Comparison of ENCODE assay signal across 28 cellular contexts in the genomic region with DNA sequence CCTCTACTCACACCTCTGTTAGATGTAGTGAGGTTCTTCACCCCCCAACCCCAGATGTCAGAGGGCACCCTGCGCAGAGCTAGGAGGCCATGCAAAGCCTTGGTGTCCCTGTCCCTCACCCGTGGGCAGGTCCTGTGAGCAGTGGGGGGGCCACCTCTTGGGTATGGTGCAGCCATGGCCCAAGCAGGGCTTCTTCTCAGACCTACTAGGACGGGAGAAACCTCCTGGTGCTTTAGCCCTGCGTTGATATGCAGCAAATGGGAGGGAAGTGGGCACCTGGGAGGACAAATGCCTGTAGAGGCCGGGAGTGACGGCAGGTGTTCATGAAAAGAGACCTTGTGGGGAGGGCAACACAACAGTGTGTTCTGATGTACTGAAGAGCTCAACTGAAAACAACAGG.
"Had no signal": no experiment of that assay in that cellular context is flagged by ENCODE, and none has a peak within 500 bp of the region (broad histone marks: within the 10 kb centered on the region; RNA-seq: fewer than 3 reads in every experiment).

No MANE protein-coding gene starts in this region.

- FAIRE-seq: colon, pancreas had no signal

- H3K27ac Mint-ChIP-seq: activated CD4-positive, alpha-beta memory T cell treated with anti-CD3 and anti-CD28 coated beads for 36 hours; activated naive CD4-positive, alpha-beta T cell treated with anti-CD3 and anti-CD28 coated beads, Interleukin-2, amount 50 U/mL, for 24 hours; activated naive CD8-positive, alpha-beta T cell treated with anti-CD3 and anti-CD28 coated beads, Interleukin-2, amount 50 U/mL, for 24 hours; activated T-cell treated with anti-CD3 and anti-CD28 coated beads, Interleukin-2, amount 50 U/mL, for 24 hours; nephron; type B pancreatic cell had no signal

- H3K4me1 Mint-ChIP-seq: activated naive CD8-positive, alpha-beta T cell treated with anti-CD3 and anti-CD28 coated beads, Interleukin-2, amount 50 U/mL, for 24 hours; central memory CD8-positive, alpha-beta T cell; nephron had no signal

- H3K9me3 ChIP-seq: breast epithelium, gastrocnemius medialis, neutrophil, pancreas, thoracic aorta, vagina had no signal

- H3K27me3 Mint-ChIP-seq: activated CD4-positive, alpha-beta memory T cell treated with anti-CD3 and anti-CD28 coated beads for 36 hours; activated naive CD4-positive, alpha-beta T cell treated with anti-CD3 and anti-CD28 coated beads, Interleukin-2, amount 50 U/mL, for 24 hours; activated naive CD8-positive, alpha-beta T cell treated with anti-CD3 and anti-CD28 coated beads, Interleukin-2, amount 50 U/mL, for 24 hours; activated T-cell treated with anti-CD3 and anti-CD28 coated beads, Interleukin-2, amount 50 U/mL, for 24 hours; central memory CD8-positive, alpha-beta T cell; type B pancreatic cell had no signal

- H3K27ac ChIP-seq: breast epithelium, gastrocnemius medialis, neutrophil, pancreas, thoracic aorta, vagina had no signal

- H3K4me3 ChIP-seq: breast epithelium, gastrocnemius medialis, pancreas, thoracic aorta, vagina had no signal

- H3K9me3 Mint-ChIP-seq: activated CD4-positive, alpha-beta memory T cell treated with anti-CD3 and anti-CD28 coated beads for 36 hours; activated naive CD4-positive, alpha-beta T cell treated with anti-CD3 and anti-CD28 coated beads, Interleukin-2, amount 50 U/mL, for 24 hours; activated naive CD8-positive, alpha-beta T cell treated with anti-CD3 and anti-CD28 coated beads, Interleukin-2, amount 50 U/mL, for 24 hours; activated T-cell treated with anti-CD3 and anti-CD28 coated beads, Interleukin-2, amount 50 U/mL, for 24 hours; central memory CD8-positive, alpha-beta T cell; nephron; type B pancreatic cell had no signal

- H3K4me1 ChIP-seq: breast epithelium had no signal

- ATAC-seq: activated CD4-positive, CD25-positive, alpha-beta regulatory T cell treated with anti-CD3 and anti-CD28 coated beads, Interleukin-2, amount 50 U/mL, for 24 hours; activated naive CD8-positive, alpha-beta T cell treated with anti-CD3 and anti-CD28 coated beads, Interleukin-2, amount 50 U/mL, for 24 hours; gastrocnemius medialis; left cardiac atrium; left ventricle myocardium superior; right cardiac atrium; stimulated activated naive CD8-positive, alpha-beta T cell treated with anti-CD3 and anti-CD28 coated beads, Interleukin-15, Interleukin-2, amounts not matched to agents 100 U/mL and 50 U/mL, for 24 hours had no signal

- DNase-seq: activated CD4-positive, alpha-beta memory T cell treated with anti-CD3 and anti-CD28 coated beads for 36 hours; activated CD4-positive, alpha-beta T cell treated with anti-CD3 and anti-CD28 coated beads for 48 hours; activated CD8-positive, alpha-beta memory T cell treated with anti-CD3 and anti-CD28 coated beads, Interleukin-2, amount 50 U/mL, for 48 hours; activated naive CD8-positive, alpha-beta T cell treated with anti-CD3 and anti-CD28 coated beads, Interleukin-2, amount 50 U/mL, for 24 hours; activated T-cell treated with anti-CD3 and anti-CD28 coated beads, Interleukin-2, amount 50 U/mL, for 24 hours; amygdala; dermis blood vessel endothelial cell; effector CD4-positive, alpha-beta T cell; erythroblast; glutamatergic neuron; islet precursor cell; left cardiac atrium; left ventricle myocardium superior; right cardiac atrium; stimulated activated CD4-positive, alpha-beta T cell treated with anti-CD3 and anti-CD28 coated beads, Interleukin-2, amount 100 ng/mL, for 48 hours; stimulated activated naive CD8-positive, alpha-beta T cell treated with anti-CD3 and anti-CD28 coated beads, Interleukin-15, Interleukin-2, amounts not matched to agents 100 U/mL and 50 U/mL, for 24 hours had no signal

- H3K4me3 Mint-ChIP-seq: activated CD4-positive, alpha-beta memory T cell treated with anti-CD3 and anti-CD28 coated beads for 36 hours; activated naive CD4-positive, alpha-beta T cell treated with anti-CD3 and anti-CD28 coated beads, Interleukin-2, amount 50 U/mL, for 24 hours; activated naive CD8-positive, alpha-beta T cell treated with anti-CD3 and anti-CD28 coated beads, Interleukin-2, amount 50 U/mL, for 24 hours; activated T-cell treated with anti-CD3 and anti-CD28 coated beads, Interleukin-2, amount 50 U/mL, for 24 hours; central memory CD8-positive, alpha-beta T cell; nephron; type B pancreatic cell had no signal
